Comparison of ENCODE assay signal across 12 cellular contexts in genomic region chr4:186708554-186708953, GRCh38. TPM values are rescaled to one million over a fixed set of nuclear protein-coding genes. Genes with fewer than 3 reads are reported as not detected.
DNase-seq lines count a peak whose midpoint lies in the region; ATAC-seq and TF ChIP-seq lines count a peak whose summit lies in the region.
"Had no signal": no experiment of that assay in that cellular context is flagged by ENCODE, and none has a peak within 500 bp of the region (broad histone marks: within the 10 kb centered on the region; RNA-seq: fewer than 3 reads in every experiment).

No MANE protein-coding gene starts in this region.

- TF ChIP-seq EP300 in sigmoid colon (IDR thresholded peaks at IDR 0.05), result no peak

- no peak for DNase-seq in right cardiac atrium
- DNase-seq in cardiac septum (ENCODE audit: low spot score), result no peak
- DNase-seq in left colon, result no peak
- no peak for DNase-seq in sigmoid colon
- DNase-seq in C1 segment of cervical spinal cord (lab: John Stamatoyannopoulos, UW), result no peak
- DNase-seq in NCI-H1092 treated with DMSO at 0.1 percent for 48 hours (lab: John Stamatoyannopoulos, UW), result no peak
- DNase-seq: CD4-positive, CD25-positive, alpha-beta regulatory T cell; CD8-positive, alpha-beta memory T cell; COR-L47; GM23248 had no signal

- peak overlapping the region; percentile 42 for H3K27ac ChIP-seq in right cardiac atrium (ENCODE audit: low read length)
- H3K27ac ChIP-seq in sigmoid colon, result peak overlapping the region in 3 of 4 donors; percentile 56 to 78 (median 73)
- H3K27ac ChIP-seq: BLaER1 treated with 17β-estradiol and CSF1 and Interleukin-3, amounts not matched to agents 10 nM and 100 nM; GM23248 had no signal

- ATAC-seq in right cardiac atrium (peak in 1 of 2 donors; percentile 20), left colon (peak; percentile 68)

- TF ChIP-seq CTCF in sigmoid colon (IDR thresholded peaks at IDR 0.05), result no peak

- no peak for TF ChIP-seq POLR2A in sigmoid colon (IDR thresholded peaks at IDR 0.05)

- H3K4me3 ChIP-seq in right cardiac atrium (ENCODE audit: low read length) (no peak overlapping the region), sigmoid colon (no peak overlapping the region)
- H3K4me3 ChIP-seq: BLaER1 treated with 17β-estradiol and CSF1 and Interleukin-3, amounts not matched to agents 10 nM and 100 nM; GM23248; HAP-1 had no signal

- H3K27me3 ChIP-seq in right cardiac atrium (ENCODE audit: control insufficient read depth, insufficient read depth), result no peaks in the 10 kb centered on the region
- no peaks in the 10 kb centered on the region for H3K27me3 ChIP-seq in sigmoid colon
- H3K27me3 ChIP-seq: BLaER1 treated with 17β-estradiol and CSF1 and Interleukin-3, amounts not matched to agents 10 nM and 100 nM had no signal

- intact Hi-C loops in right cardiac atrium (cut with DNase I) (no loop called here), cardiac septum (cut with DNase I) (no loop called here), left colon (cut with DNase I, micrococcal nuclease) (no loop called here), sigmoid colon (cut with DNase I) (no loop called here)

- 64% methylated on average over 6 of the region's 6 CpGs for WGBS in right cardiac atrium
- WGBS in sigmoid colon, 2 donors, result 20 to 63% methylated on average over 6 of the region's 6 CpGs

- H3K9me3 ChIP-seq in right cardiac atrium (ENCODE audit: control insufficient read depth, low read length) (no peaks in the 10 kb centered on the region), sigmoid colon (no peaks in the 10 kb centered on the region)
- H3K9me3 ChIP-seq: HAP-1 had no signal

- H3K4me1 ChIP-seq in right cardiac atrium (ENCODE audit: control insufficient read depth, insufficient read depth, low read length), result peaks cover under 1% of the 10 kb centered on the region
- H3K4me1 ChIP-seq in sigmoid colon, result peaks cover 0 to 55% (median 48%) of the 10 kb centered on the region in 4 donors

- H3K36me3 ChIP-seq in sigmoid colon, result peaks cover 0 to 26% (median 14%) of the 10 kb centered on the region in 4 donors

RNA-seq across cellular contexts. Expression of gene FAT1, which starts 15.1 kb away (rescaled TPM):
- total RNA-seq in right cardiac atrium (10 to 100 TPM; 76.7 to 95.2 (median 82.9) TPM), cardiac septum (90.7 TPM), left colon (100 to 1,000 TPM; 291 to 299 TPM), sigmoid colon (100 to 1,000 TPM in 3 of 4 donors, 10 to 100 TPM in 1; 93.1 to 146 (median 125) TPM)
- polyA plus RNA-seq in right cardiac atrium (29.7 TPM), sigmoid colon (10 to 100 TPM; 12.6 to 72.3 (median 15.0) TPM)
- total RNA-seq: CD4-positive, CD25-positive, alpha-beta regulatory T cell; CD8-positive, alpha-beta memory T cell had no signal
- polyA plus RNA-seq: CD8-positive, alpha-beta memory T cell had no signal
